12 cellular contexts compared by ENCODE assay signal in the genomic region with DNA sequence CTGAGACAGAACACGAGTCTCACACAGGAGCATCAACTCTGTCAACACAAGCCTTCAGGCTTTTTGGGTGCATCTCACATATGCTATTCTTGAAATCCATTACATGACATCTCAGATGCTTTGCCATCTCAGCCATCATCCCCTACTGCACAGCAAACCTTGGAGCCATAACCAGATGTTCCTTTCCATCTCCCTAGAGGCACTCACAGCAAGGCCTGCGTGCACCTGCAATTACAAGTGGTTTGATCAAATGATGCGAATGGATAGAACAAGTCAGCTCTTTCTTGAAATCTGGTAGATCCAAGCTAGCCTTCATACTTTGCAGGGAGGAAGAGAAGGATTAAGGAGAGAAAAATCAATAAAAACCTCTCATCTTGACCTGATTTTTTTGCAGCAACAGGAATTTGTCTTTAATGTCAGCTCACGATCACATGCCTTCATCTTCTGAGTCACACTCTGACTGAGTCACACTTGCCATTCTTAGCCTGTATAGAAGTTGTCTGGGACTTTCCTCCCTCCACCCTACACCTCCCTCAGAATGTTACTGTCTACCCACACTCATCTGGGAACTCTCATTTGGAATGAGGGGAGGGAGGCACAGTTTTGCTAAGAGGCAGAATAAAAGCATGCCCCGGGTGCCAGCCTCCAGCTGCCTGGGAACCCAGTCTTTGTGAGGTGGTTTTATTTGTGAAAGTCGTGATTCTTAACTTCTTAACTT. TPM values are rescaled to one million over a fixed set of nuclear protein-coding genes. Genes with fewer than 3 reads are reported as not detected.
DNase-seq lines count a peak whose midpoint lies in the region; ATAC-seq, FAIRE-seq and TF ChIP-seq lines count a peak whose summit lies in the region.
"Had no signal": no experiment of that assay in that cellular context is flagged by ENCODE, and none has a peak within 500 bp of the region (broad histone marks: within the 10 kb centered on the region; RNA-seq: fewer than 3 reads in every experiment).

No MANE protein-coding gene starts in this region.

- peak; percentile 48 for ATAC-seq in activated T-helper 17 cell treated with anti-CD3 and anti-CD28 coated beads, Interleukin-2, amount 50 U/mL, for 72 hours (replicated peaks)
- ATAC-seq in HG03045 (IDR thresholded peaks at IDR 0.05; ENCODE audit: unreplicated experiment), result no peak
- ATAC-seq: naive thymus-derived CD4-positive, alpha-beta T cell had no signal

- H3K9me3 Mint-ChIP-seq in activated T-helper 17 cell treated with anti-CD3 and anti-CD28 coated beads, Interleukin-2, amount 50 U/mL, for 72 hours, result peaks cover 8% of the 10 kb centered on the region

- H3K36me3 Mint-ChIP-seq in activated T-helper 17 cell treated with anti-CD3 and anti-CD28 coated beads, Interleukin-2, amount 50 U/mL, for 72 hours (ENCODE audit: low read depth), result no peaks in the 10 kb centered on the region
- H3K36me3 Mint-ChIP-seq: CD4-positive, alpha-beta memory T cell; naive thymus-derived CD4-positive, alpha-beta T cell had no signal

- in situ Hi-C loops in G401 (cut with HindIII; ENCODE audit: low sequenced_read_pairs), result no loop called here

- no peaks in the 10 kb centered on the region for H3K4me1 Mint-ChIP-seq in activated T-helper 17 cell treated with anti-CD3 and anti-CD28 coated beads, Interleukin-2, amount 50 U/mL, for 72 hours
- H3K4me1 Mint-ChIP-seq: CD4-positive, alpha-beta memory T cell; naive thymus-derived CD4-positive, alpha-beta T cell had no signal

- DNase-seq in A172 (ENCODE audit: low spot score) (peak; percentile 96), H54 (ENCODE audit: insufficient read length, low spot score) (peak; percentile 35), inferior parietal cortex (ENCODE audit: extremely low spot score) (peak; percentile 50), C1 segment of cervical spinal cord (lab: John Stamatoyannopoulos, UW) (no peak), G401 (ENCODE audit: low spot score) (no peak)
- DNase-seq in activated CD4-positive, alpha-beta T cell treated with anti-CD3 and anti-CD28 coated beads for 4 hours, result no peak
- DNase-seq: activated CD4-positive, alpha-beta T cell treated with anti-CD3 and anti-CD28 coated beads for 1 hour; CD4-positive, alpha-beta memory T cell; naive thymus-derived CD4-positive, alpha-beta T cell; NCI-H774 had no signal

- FAIRE-seq in H54 (lab: Jason Lieb, UNC), result peak; percentile 87

- no peak overlapping the region for H3K4me3 Mint-ChIP-seq in activated T-helper 17 cell treated with anti-CD3 and anti-CD28 coated beads, Interleukin-2, amount 50 U/mL, for 72 hours
- H3K4me3 Mint-ChIP-seq: CD4-positive, alpha-beta memory T cell; naive thymus-derived CD4-positive, alpha-beta T cell had no signal

- H3K27ac Mint-ChIP-seq in activated T-helper 17 cell treated with anti-CD3 and anti-CD28 coated beads, Interleukin-2, amount 50 U/mL, for 72 hours, result no peak overlapping the region
- H3K27ac Mint-ChIP-seq: CD4-positive, alpha-beta memory T cell; naive thymus-derived CD4-positive, alpha-beta T cell had no signal

- TF ChIP-seq POLR2A in H54 (IDR thresholded peaks at IDR 0.05; ENCODE audit: low read depth, low read length), result no peak

- H3K27me3 Mint-ChIP-seq in activated T-helper 17 cell treated with anti-CD3 and anti-CD28 coated beads, Interleukin-2, amount 50 U/mL, for 72 hours, result no peaks in the 10 kb centered on the region
- H3K27me3 Mint-ChIP-seq: CD4-positive, alpha-beta memory T cell; naive thymus-derived CD4-positive, alpha-beta T cell had no signal

RNA-seq across cellular contexts. Expression of a gene that starts 11.9 kb away (rescaled TPM):
- 0.31 TPM in 1 of 2 replicates, not detected in the other for total RNA-seq in A172 (2014; rRNA removed; shearing (Covaris generic))
- not detected for total RNA-seq in activated T-helper 17 cell treated with anti-CD3 and anti-CD28 coated beads, Interleukin-2, amount 50 U/mL, for 72 hours
- total RNA-seq in G401 (2014; rRNA removed; shearing (Covaris generic)), result not detected in 2 replicates
- total RNA-seq: CD4-positive, alpha-beta memory T cell; naive thymus-derived CD4-positive, alpha-beta T cell had no signal

RNA-seq across cellular contexts. Expression of a gene that starts 17.9 kb away (rescaled TPM):
- total RNA-seq in A172 (2014; rRNA removed; shearing (Covaris generic)), result 1.0 and 1.9 TPM in 2 replicates
- total RNA-seq in activated T-helper 17 cell treated with anti-CD3 and anti-CD28 coated beads, Interleukin-2, amount 50 U/mL, for 72 hours, result not detected
- not detected in 2 replicates for total RNA-seq in G401 (2014; rRNA removed; shearing (Covaris generic))
- total RNA-seq: CD4-positive, alpha-beta memory T cell; naive thymus-derived CD4-positive, alpha-beta T cell had no signal

Comparison
In these comparisons a context has a peak if more than half of its experiments do, and no peak if none do; other contexts are left out.
1. DNase-seq: peak in A172 (single experiment), H54 (single experiment) and inferior parietal cortex (single experiment); none in C1 segment of cervical spinal cord (0 of 14), G401 (single experiment) and activated CD4-positive, alpha-beta T cell treated with anti-CD3 and anti-CD28 coated beads for 4 hours (0 of 2).